In the genomic region with DNA sequence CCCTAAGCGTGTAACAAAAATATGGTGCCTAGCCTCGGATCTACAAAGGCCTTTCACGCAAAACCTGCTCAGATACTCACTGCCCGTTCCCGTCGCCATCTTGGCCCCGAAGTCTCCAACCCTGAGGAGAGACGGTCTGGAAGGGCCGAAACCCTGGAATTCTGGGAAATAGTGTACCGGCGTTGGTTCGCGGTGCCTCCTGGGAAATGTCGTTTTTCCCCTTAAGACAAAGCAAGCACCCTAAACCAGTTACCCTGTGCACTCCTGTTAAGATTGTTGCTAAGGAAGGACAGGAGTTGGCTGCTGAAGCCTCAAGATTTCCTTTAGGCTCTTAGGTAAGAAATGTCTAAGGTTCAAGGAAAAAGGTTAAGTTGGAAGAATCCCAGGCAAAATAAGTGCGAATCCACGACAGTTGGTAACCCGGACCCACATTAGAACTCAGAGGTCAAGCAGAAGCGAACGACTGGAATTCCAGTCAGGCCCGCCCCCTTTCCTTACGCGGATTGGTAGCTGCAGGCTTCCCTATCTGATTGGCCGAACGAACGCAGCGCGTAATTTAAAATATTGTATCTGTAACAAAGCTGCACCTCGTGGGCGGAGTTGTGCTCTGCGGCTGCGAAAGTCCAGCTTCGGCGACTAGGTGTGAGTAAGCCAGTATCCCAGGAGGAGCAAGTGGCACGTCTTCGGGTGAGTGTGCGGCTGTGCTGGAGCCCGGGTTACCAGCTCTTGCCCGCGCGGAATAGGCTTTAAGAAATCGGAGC, we compare ENCODE assay signal across 1 cellular context.
TF ChIP-seq lines count a peak whose summit lies in the region.

Gene BRD8 (minus strand): TSS at position 115 of the 761 bp plus-strand sequence. CDS start 16 bp downstream, at position 99.
Gene KIF20A (plus strand): TSS at position 597 of the 761 bp plus-strand sequence. CDS start 569 bp downstream, outside the sequence.

TF ChIP-seq in K562, 482 proteins besides CTCF, POLR2A, EP300 and RAD21 (continued from another document and continues in another):
- TF ChIP-seq ZNF609 (CRISPR knock-in tag; IDR thresholded peaks at IDR 0.05; ENCODE audit: borderline replicate concordance), result no peak
- no peak for TF ChIP-seq ZNF274 (IDR thresholded peaks at IDR 0.05; ENCODE audit: borderline replicate concordance, low read depth, low read length)
- TF ChIP-seq HDAC2 (IDR thresholded peaks at IDR 0.05), result peak; percentile 85
- TF ChIP-seq RERE (CRISPR knock-in tag; IDR thresholded peaks at IDR 0.05; ENCODE audit: borderline replicate concordance), result no peak
- no peak for TF ChIP-seq ZNF263 (CRISPR knock-in tag; IDR thresholded peaks at IDR 0.05; ENCODE audit: borderline replicate concordance)
- TF ChIP-seq NBN (IDR thresholded peaks at IDR 0.05; ENCODE audit: low read depth), result peak; percentile 60; the same call in 1 of the 2 replicates
- TF ChIP-seq ZNF384 (IDR thresholded peaks at IDR 0.05; ENCODE audit: low read depth, low read length), result no peak
- TF ChIP-seq E4F1 (CRISPR knock-in tag; IDR thresholded peaks at IDR 0.05; ENCODE audit: borderline replicate concordance), result no peak
- no peak for TF ChIP-seq SRSF7 (optimal IDR thresholded peaks at IDR 0.05; ENCODE audit: low read depth, low read length)
- TF ChIP-seq TEAD2 (tag; IDR thresholded peaks at IDR 0.05), result peak; percentile 63; the same call in 1 of the 2 replicates
- peak; percentile 80; the same call in 1 of the 2 replicates for TF ChIP-seq GTF2E2 (tag; IDR thresholded peaks at IDR 0.05)
- TF ChIP-seq ZNF766 (CRISPR knock-in tag; conservative IDR thresholded peaks at IDR 0.05), result peak; percentile 48; the same call in 1 of the 2 replicates
- no peak for TF ChIP-seq BCOR (IDR thresholded peaks at IDR 0.05)
- TF ChIP-seq THRB (CRISPR knock-in tag; conservative IDR thresholded peaks at IDR 0.05), result no peak
- no peak for TF ChIP-seq STAT6 (CRISPR knock-in tag; IDR thresholded peaks at IDR 0.05)
- TF ChIP-seq PHB (CRISPR knock-in tag; IDR thresholded peaks at IDR 0.05), result no peak
- TF ChIP-seq ZNF253 (CRISPR knock-in tag; conservative IDR thresholded peaks at IDR 0.05), result no peak
- no peak for TF ChIP-seq PHTF2 (CRISPR knock-in tag; IDR thresholded peaks at IDR 0.05)
- TF ChIP-seq, protein P1, sequence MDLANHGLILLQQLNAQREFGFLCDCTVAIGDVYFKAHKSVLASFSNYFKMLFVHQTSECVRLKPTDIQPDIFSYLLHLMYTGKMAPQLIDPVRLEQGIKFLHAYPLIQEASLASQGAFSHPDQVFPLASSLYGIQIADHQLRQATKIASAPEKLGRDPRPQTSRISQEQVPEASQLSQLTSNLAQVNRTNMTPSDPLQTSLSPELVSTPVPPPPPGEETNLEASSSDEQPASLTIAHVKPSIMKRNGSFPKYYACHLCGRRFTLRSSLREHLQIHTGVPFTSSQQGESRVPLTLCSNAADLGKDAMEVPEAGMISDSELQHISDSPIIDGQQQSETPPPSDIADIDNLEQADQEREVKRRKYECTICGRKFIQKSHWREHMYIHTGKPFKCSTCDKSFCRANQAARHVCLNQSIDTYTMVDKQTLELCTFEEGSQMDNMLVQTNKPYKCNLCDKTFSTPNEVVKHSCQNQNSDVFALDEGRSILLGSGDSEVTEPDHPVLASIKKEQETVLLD (IDR thresholded peaks at IDR 0.05), result no peak
- TF ChIP-seq SRF (CRISPR knock-in tag; IDR thresholded peaks at IDR 0.05), result no peak; a peak in 1 of 4 replicates
- TF ChIP-seq, protein P2, sequence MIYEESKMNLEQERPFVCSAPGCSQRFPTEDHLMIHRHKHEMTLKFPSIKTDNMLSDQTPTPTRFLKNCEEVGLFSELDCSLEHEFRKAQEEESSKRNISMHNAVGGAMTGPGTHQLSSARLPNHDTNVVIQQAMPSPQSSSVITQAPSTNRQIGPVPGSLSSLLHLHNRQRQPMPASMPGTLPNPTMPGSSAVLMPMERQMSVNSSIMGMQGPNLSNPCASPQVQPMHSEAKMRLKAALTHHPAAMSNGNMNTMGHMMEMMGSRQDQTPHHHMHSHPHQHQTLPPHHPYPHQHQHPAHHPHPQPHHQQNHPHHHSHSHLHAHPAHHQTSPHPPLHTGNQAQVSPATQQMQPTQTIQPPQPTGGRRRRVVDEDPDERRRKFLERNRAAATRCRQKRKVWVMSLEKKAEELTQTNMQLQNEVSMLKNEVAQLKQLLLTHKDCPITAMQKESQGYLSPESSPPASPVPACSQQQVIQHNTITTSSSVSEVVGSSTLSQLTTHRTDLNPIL (CRISPR knock-in tag; IDR thresholded peaks at IDR 0.05), result no peak
